Comparison of ENCODE assay signal across 8 cellular contexts in the genomic region with DNA sequence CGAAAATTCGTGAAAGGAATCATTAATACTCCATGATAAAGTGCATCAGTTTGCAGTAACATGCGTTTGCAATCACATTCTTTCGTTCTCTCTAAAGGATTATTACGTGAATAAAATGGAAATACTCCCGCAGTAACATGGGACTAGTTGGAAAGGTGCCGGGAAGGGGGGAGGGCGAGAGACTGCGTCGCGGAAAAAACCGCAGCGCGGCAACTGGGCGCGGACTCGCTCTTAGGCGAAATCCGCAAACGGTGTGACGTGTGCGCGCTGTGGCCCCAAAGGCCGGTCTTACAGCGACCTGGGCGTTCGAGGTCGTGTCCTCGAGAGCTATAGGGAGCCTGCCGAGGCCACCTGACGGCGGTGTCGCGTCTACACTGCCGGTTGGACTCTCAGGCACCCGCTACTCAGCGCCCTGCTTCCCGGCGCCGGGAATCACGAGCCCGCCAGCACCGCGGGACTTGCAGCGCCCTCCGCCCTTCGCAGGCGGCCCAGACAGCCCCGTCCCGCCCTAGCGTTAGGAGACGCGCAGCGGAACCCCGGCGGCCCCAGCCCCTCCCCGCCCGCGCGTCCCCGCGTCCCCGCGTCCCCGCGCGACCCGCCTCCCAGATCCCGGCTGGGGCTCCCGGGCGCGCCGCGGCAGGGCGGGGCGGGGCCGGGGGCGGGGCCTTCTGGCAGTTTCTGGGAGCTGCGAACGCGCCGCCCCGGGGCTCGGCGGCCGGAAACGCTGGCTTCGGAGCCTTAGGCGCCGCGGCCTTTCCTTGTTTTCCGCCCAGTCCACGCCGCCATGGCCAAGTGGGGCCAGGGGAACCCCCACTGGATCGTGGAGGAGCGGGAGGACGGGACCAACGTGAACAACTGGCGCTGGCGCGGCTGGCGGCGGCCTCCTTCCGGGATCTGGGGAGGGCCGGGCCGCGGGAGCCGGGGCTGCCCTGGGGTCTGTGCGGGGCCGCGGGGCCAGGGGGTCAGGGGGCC. TPM values are rescaled to one million over a fixed set of nuclear protein-coding genes. Genes with fewer than 3 reads are reported as not detected.
DNase-seq lines count a peak whose midpoint lies in the region; ATAC-seq, FAIRE-seq and TF ChIP-seq lines count a peak whose summit lies in the region.

No MANE protein-coding gene starts in this region.

- H3K4me1 ChIP-seq in GM23338 (ENCODE audit: insufficient read depth) = peaks cover 15% of the 10 kb centered on the region; the same call in 1 of the 2 replicates
- peaks cover 27 to 41% of the 10 kb centered on the region in 2 donors for H3K4me1 ChIP-seq in naive thymus-derived CD4-positive, alpha-beta T cell (ENCODE audit: control insufficient read depth in 2 of 2, insufficient read depth in 2 of 2, low read length in 2 of 2)

- TF ChIP-seq CTCF in GM23338 (conservative IDR thresholded peaks at IDR 0.05; ENCODE audit: low read depth in 2 of 2) = 0 out of 4 replicates have a peak, but pooled peaks of 1 of the 2 experiments have one; percentile 12

- POLR2A ChIA-PET in naive thymus-derived CD4-positive, alpha-beta T cell (lab: Charles Lee) = interaction anchor here (0.7 to 5.7 kb wide), 22 partner anchors 8 to 421 kb away, joined by 3 to 55 read pairs (median 4); a partner anchor contains a TSS

- intact Hi-C loops in activated T-helper 1 cell treated with anti-CD3 and anti-CD28 coated beads, Interleukin-12 subunit alpha, Interleukin-12 subunit beta, Interleukin-2, Interleukin-4 antibody, amounts not matched to agents 30 ng/mL and 10 ng/mL and 1 ng/mL, durations not matched to agents 14 hours and 24 hours and 36 hours (cut with micrococcal nuclease) = loop anchor here (1.0 to 10.0 kb wide), 11 partner anchors 32 to 711 kb away; a partner anchor contains a TSS
- intact Hi-C loops in naive thymus-derived CD4-positive, alpha-beta T cell (cut with micrococcal nuclease) = loop anchor here (1.0 to 10.0 kb wide), 18 partner anchors 32 to 1528 kb away; a partner anchor contains a TSS

- peak; percentile 94 for DNase-seq in EL
- DNase-seq in GM23338 (ENCODE audit: low spot score) = peak; percentile 95
- peak; percentile 84 to 86 for DNase-seq in Kasumi-1 (lab: John Stamatoyannopoulos, UW)
- peak; percentile 81 for DNase-seq in RCC 7860 (ENCODE audit: low spot score)
- peak; percentile 92 for DNase-seq in activated T-helper 1 cell treated with anti-CD3 and anti-CD28 coated beads, Interleukin-12 subunit alpha, Interleukin-12 subunit beta, Interleukin-2, Interleukin-4 antibody, amounts not matched to agents 30 ng/mL and 10 ng/mL and 1 ng/mL, durations not matched to agents 14 hours and 24 hours and 36 hours (ENCODE audit: low spot score)
- peak; percentile 95 for DNase-seq in fibroblast of gingiva (ENCODE audit: low read depth)
- DNase-seq in naive thymus-derived CD4-positive, alpha-beta T cell = peak; percentile 89 to 97 (median 93)

- FAIRE-seq in RCC 7860 (lab: Jason Lieb, UNC) = no peak

- H3K27ac ChIP-seq in GM23338 (ENCODE audit: low read depth) = peak overlapping the region; percentile 86
- peak overlapping the region; percentile 97 for H3K27ac ChIP-seq in naive thymus-derived CD4-positive, alpha-beta T cell (ENCODE audit: low read depth, low read length)

- no peaks in the 10 kb centered on the region for H3K9me3 Mint-ChIP-seq in GM23338
- H3K9me3 Mint-ChIP-seq in activated T-helper 1 cell treated with anti-CD3 and anti-CD28 coated beads, Interleukin-12 subunit alpha, Interleukin-12 subunit beta, Interleukin-2, Interleukin-4 antibody, amounts not matched to agents 30 ng/mL and 10 ng/mL and 1 ng/mL, durations not matched to agents 14 hours and 24 hours and 36 hours = no peaks in the 10 kb centered on the region
- peaks cover 0 to 3% (median 0%) of the 10 kb centered on the region in 11 donors for H3K9me3 Mint-ChIP-seq in naive thymus-derived CD4-positive, alpha-beta T cell
- no peaks in the 10 kb centered on the region for H3K9me3 Mint-ChIP-seq in stimulated activated memory B cell treated with anti-CD40 and anti-IgM and Interleukin-4, amounts not matched to agents 10 μg/mL and 1 μg/mL and 100 μg/mL, for 72 hours

- H3K4me3 Mint-ChIP-seq in GM23338 = peak overlapping the region; percentile 85
- peak overlapping the region; percentile 90 for H3K4me3 Mint-ChIP-seq in activated T-helper 1 cell treated with anti-CD3 and anti-CD28 coated beads, Interleukin-12 subunit alpha, Interleukin-12 subunit beta, Interleukin-2, Interleukin-4 antibody, amounts not matched to agents 30 ng/mL and 10 ng/mL and 1 ng/mL, durations not matched to agents 14 hours and 24 hours and 36 hours
- H3K4me3 Mint-ChIP-seq in naive thymus-derived CD4-positive, alpha-beta T cell = peak overlapping the region; percentile 90 to 100 (median 94)
- peak overlapping the region; percentile 89 for H3K4me3 Mint-ChIP-seq in stimulated activated memory B cell treated with anti-CD40 and anti-IgM and Interleukin-4, amounts not matched to agents 10 μg/mL and 1 μg/mL and 100 μg/mL, for 72 hours

- ATAC-seq in GM23338 = peak; percentile 83
- peak; percentile 95 for ATAC-seq in naive thymus-derived CD4-positive, alpha-beta T cell
- ATAC-seq in stimulated activated memory B cell treated with anti-CD40 and anti-IgM and Interleukin-4, amounts not matched to agents 10 μg/mL and 1 μg/mL and 100 μg/mL, for 72 hours = peak; percentile 97

- peak overlapping the region; percentile 96 for H3K4me2 ChIP-seq in GM23338

- peaks cover 13% of the 10 kb centered on the region; the same call in 1 of the 2 replicates for H3K79me2 ChIP-seq in GM23338 (replicated peaks; ENCODE audit: insufficient read depth)

- peak overlapping the region; percentile 77 for H3K4me3 ChIP-seq in GM23338
- H3K4me3 ChIP-seq in naive thymus-derived CD4-positive, alpha-beta T cell (ENCODE audit: low read length) = peak overlapping the region; percentile 82

- no peaks in the 10 kb centered on the region for H3K9me3 ChIP-seq in naive thymus-derived CD4-positive, alpha-beta T cell (ENCODE audit: control insufficient read depth in 2 of 3, low read length in 3 of 3)

- H4K20me1 ChIP-seq in GM23338 (replicated peaks; ENCODE audit: insufficient read depth) = peaks cover 3% of the 10 kb centered on the region; the same call in 1 of the 2 replicates

- H3K36me3 Mint-ChIP-seq in GM23338 (ENCODE audit: low read depth) = peaks cover 26% of the 10 kb centered on the region
- H3K36me3 Mint-ChIP-seq in activated T-helper 1 cell treated with anti-CD3 and anti-CD28 coated beads, Interleukin-12 subunit alpha, Interleukin-12 subunit beta, Interleukin-2, Interleukin-4 antibody, amounts not matched to agents 30 ng/mL and 10 ng/mL and 1 ng/mL, durations not matched to agents 14 hours and 24 hours and 36 hours (ENCODE audit: low read depth) = peaks cover 31% of the 10 kb centered on the region
- H3K36me3 Mint-ChIP-seq in naive thymus-derived CD4-positive, alpha-beta T cell = peaks cover 4 to 24% (median 9%) of the 10 kb centered on the region in 5 donors
- peaks cover 26% of the 10 kb centered on the region for H3K36me3 Mint-ChIP-seq in stimulated activated memory B cell treated with anti-CD40 and anti-IgM and Interleukin-4, amounts not matched to agents 10 μg/mL and 1 μg/mL and 100 μg/mL, for 72 hours

- H3K27ac Mint-ChIP-seq in GM23338 = peak overlapping the region; percentile 90
- peak overlapping the region; percentile 87 for H3K27ac Mint-ChIP-seq in activated T-helper 1 cell treated with anti-CD3 and anti-CD28 coated beads, Interleukin-12 subunit alpha, Interleukin-12 subunit beta, Interleukin-2, Interleukin-4 antibody, amounts not matched to agents 30 ng/mL and 10 ng/mL and 1 ng/mL, durations not matched to agents 14 hours and 24 hours and 36 hours
- peak overlapping the region; percentile 89 to 97 (median 95) for H3K27ac Mint-ChIP-seq in naive thymus-derived CD4-positive, alpha-beta T cell
- H3K27ac Mint-ChIP-seq in stimulated activated memory B cell treated with anti-CD40 and anti-IgM and Interleukin-4, amounts not matched to agents 10 μg/mL and 1 μg/mL and 100 μg/mL, for 72 hours = peak overlapping the region; percentile 89

- peaks cover 14% of the 10 kb centered on the region for H3K27me3 ChIP-seq in GM23338 (ENCODE audit: insufficient read depth)
- no peaks in the 10 kb centered on the region for H3K27me3 ChIP-seq in naive thymus-derived CD4-positive, alpha-beta T cell (ENCODE audit: control insufficient read depth in 2 of 2, insufficient read depth in 2 of 2, low read length in 2 of 2)

- H2AFZ ChIP-seq in GM23338 = peak overlapping the region; percentile 100

- H3K9me2 ChIP-seq in GM23338 (ENCODE audit: insufficient read depth) = no peaks in the 10 kb centered on the region

- no peaks in the 10 kb centered on the region; the same call in none of the 2 replicates for H3K36me3 ChIP-seq in GM23338 (ENCODE audit: insufficient read depth)
- H3K36me3 ChIP-seq in naive thymus-derived CD4-positive, alpha-beta T cell (ENCODE audit: control insufficient read depth in 2 of 3, insufficient read depth in 3 of 3, low read length in 3 of 3) = peaks cover 0 to 28% (median 6%) of the 10 kb centered on the region in 3 experiments

- peaks cover 14% of the 10 kb centered on the region for H3K27me3 Mint-ChIP-seq in GM23338 (ENCODE audit: insufficient read depth, low read depth, poor library complexity)
- H3K27me3 Mint-ChIP-seq in activated T-helper 1 cell treated with anti-CD3 and anti-CD28 coated beads, Interleukin-12 subunit alpha, Interleukin-12 subunit beta, Interleukin-2, Interleukin-4 antibody, amounts not matched to agents 30 ng/mL and 10 ng/mL and 1 ng/mL, durations not matched to agents 14 hours and 24 hours and 36 hours (ENCODE audit: insufficient read depth) = peaks cover 10% of the 10 kb centered on the region
- H3K27me3 Mint-ChIP-seq in naive thymus-derived CD4-positive, alpha-beta T cell = peaks cover 0 to 8% (median 0%) of the 10 kb centered on the region in 5 donors
- no peaks in the 10 kb centered on the region for H3K27me3 Mint-ChIP-seq in stimulated activated memory B cell treated with anti-CD40 and anti-IgM and Interleukin-4, amounts not matched to agents 10 μg/mL and 1 μg/mL and 100 μg/mL, for 72 hours

- H3F3A ChIP-seq in GM23338 (replicated peaks; ENCODE audit: low read depth) = 0 out of 2 replicates have a peak, but pooled peaks cover 9% of the 10 kb centered on the region

- CTCF ChIA-PET in naive thymus-derived CD4-positive, alpha-beta T cell (lab: Charles Lee) = interaction anchor here (0.6 to 1.4 kb wide), 3 partner anchors 21 to 1463 kb away, joined by 3 read pairs; no protein-coding TSS in a partner anchor

- H3K4me1 Mint-ChIP-seq in GM23338 = peaks cover 29% of the 10 kb centered on the region
- peaks cover 48% of the 10 kb centered on the region for H3K4me1 Mint-ChIP-seq in activated T-helper 1 cell treated with anti-CD3 and anti-CD28 coated beads, Interleukin-12 subunit alpha, Interleukin-12 subunit beta, Interleukin-2, Interleukin-4 antibody, amounts not matched to agents 30 ng/mL and 10 ng/mL and 1 ng/mL, durations not matched to agents 14 hours and 24 hours and 36 hours (ENCODE audit: low read depth)
- peaks cover 38 to 53% (median 48%) of the 10 kb centered on the region in 7 donors for H3K4me1 Mint-ChIP-seq in naive thymus-derived CD4-positive, alpha-beta T cell
- peaks cover 48% of the 10 kb centered on the region for H3K4me1 Mint-ChIP-seq in stimulated activated memory B cell treated with anti-CD40 and anti-IgM and Interleukin-4, amounts not matched to agents 10 μg/mL and 1 μg/mL and 100 μg/mL, for 72 hours

RNA-seq across cellular contexts. Expression of a gene that starts 15.1 kb away (rescaled TPM):
- total RNA-seq in GM23338 (2014; rRNA removed; shearing (Covaris generic)) = 4.3 and 5.7 TPM in 2 replicates
- polyA plus RNA-seq in GM23338 (2016; fragmentation: Nextera tagmentation; extraction: Ambion mirVana) = 18.2 and 21.5 TPM in 2 replicates
- total RNA-seq in activated T-helper 1 cell treated with anti-CD3 and anti-CD28 coated beads, Interleukin-12 subunit alpha, Interleukin-12 subunit beta, Interleukin-2, Interleukin-4 antibody, amounts not matched to agents 30 ng/mL and 10 ng/mL and 1 ng/mL, durations not matched to agents 14 hours and 24 hours and 36 hours = 7.0 and 9.7 TPM in 2 replicates
- 10 to 100 TPM in 2 of 5 experiments, 1 to 10 TPM in 3; 5.1 to 24.2 (median 8.8) TPM for total RNA-seq in naive thymus-derived CD4-positive, alpha-beta T cell
- 10 to 100 TPM; 48.8 to 54.1 TPM for polyA plus RNA-seq in naive thymus-derived CD4-positive, alpha-beta T cell

Comparison
In these comparisons a context has a peak if more than half of its experiments do, and no peak if none do; other contexts are left out.
1. Peak in every context shown above with its lines: DNase-seq, ATAC-seq, H3K4me3 ChIP-seq and H3K27ac ChIP-seq.